ENCODE assay signal across 12 cellular contexts in genomic region chr11:64963072-64963631, GRCh38. TPM values are rescaled to one million over a fixed set of nuclear protein-coding genes. Genes with fewer than 3 reads are reported as not detected.
"Had no signal": no experiment of that assay in that cellular context is flagged by ENCODE, and none has a peak within 500 bp of the region (broad histone marks: within the 10 kb centered on the region; RNA-seq: fewer than 3 reads in every experiment).

No MANE protein-coding gene starts in this region.

- H2AFZ ChIP-seq: GM23248, GM23338 had no signal

- H3K9ac ChIP-seq: GM23248 had no signal

- DNase-seq: GM23248, GOT3, H7, H9, HCEC 1CT, HFFc6 had no signal

- H3K4me2 ChIP-seq: GM23338 had no signal

- H3K4me3 Mint-ChIP-seq: GM23338, H9, HFFc6 had no signal

- H3K27ac ChIP-seq: GM23248 had no signal

- H3K9me3 ChIP-seq: HAP-1 had no signal

- ATAC-seq: GM23338, HCT116 had no signal

- H3K36me3 ChIP-seq: HAP-1 had no signal

- H3K4me1 Mint-ChIP-seq: GM23338, H9 had no signal

- FAIRE-seq: H1, H54 had no signal

- H3K27ac Mint-ChIP-seq: GM23338, H9, HFFc6 had no signal

- H3K4me1 ChIP-seq: HAP-1 had no signal

- H3K4me3 ChIP-seq: GM23248, GM23338, HAP-1 had no signal

- H3K9me3 Mint-ChIP-seq: GM23338, H9, HFFc6 had no signal

RNA-seq across cellular contexts. Expression of gene MAJIN, which starts 8.8 kb away (rescaled TPM):
- total RNA-seq: GM23248, GM23338, H1, H4, H9, HFFc6 had no signal
- polyA plus RNA-seq: GM23248, GM23338, H1 had no signal

RNA-seq across cellular contexts. Expression of gene GPHA2, which starts 27.5 kb away (rescaled TPM):
- total RNA-seq: GM23248, H4, H7, HFFc6 had no signal
- polyA plus RNA-seq: GM23248 had no signal

RNA-seq across cellular contexts. Expression of gene BATF2, which starts 33.6 kb away (rescaled TPM):
- total RNA-seq: H7 had no signal
